2 cellular contexts compared by ENCODE assay signal in genomic region chr12:57943438-57944080, GRCh38.
TF ChIP-seq lines count a peak whose summit lies in the region.

No MANE protein-coding gene starts in this region.

TF ChIP-seq in HepG2, 621 proteins besides CTCF, POLR2A, EP300 and RAD21 (continued from another document):
- TF ChIP-seq ZNF770 (CRISPR knock-in tag; IDR thresholded peaks at IDR 0.05) (peak; percentile 69), TBX2 (CRISPR knock-in tag; IDR thresholded peaks at IDR 0.05; ENCODE audit: borderline replicate concordance) (no peak)

TF ChIP-seq in WTC11, 78 proteins besides CTCF, POLR2A, EP300 and RAD21 (continued from another document):
- 0 out of 2 replicates have a peak, but pooled peaks have one; percentile 3 for TF ChIP-seq ZNF121 (CRISPR knock-in tag; IDR thresholded peaks at IDR 0.05)
TF ChIP-seq in WTC11: peak in this region for 1.
